ENCODE assay signal across 8 cellular contexts in genomic region chr5:150801117-150801927, GRCh38. TPM values are rescaled to one million over a fixed set of nuclear protein-coding genes. Genes with fewer than 3 reads are reported as not detected.
A peak's percentile ranks its signal among the peaks of the same experiment; 100 is the strongest.
DNase-seq lines count a peak whose midpoint lies in the region; ATAC-seq and TF ChIP-seq lines count a peak whose summit lies in the region.

No MANE protein-coding gene starts in this region.

- H3K9ac ChIP-seq in DND-41 (ENCODE audit: low read depth, low read length) (no peak overlapping the region), skeletal muscle satellite cell (ENCODE audit: low read depth, low read length) (peak overlapping the region; percentile 6)

- H3K36me3 ChIP-seq in DND-41 (ENCODE audit: insufficient read depth, low read length) (0 out of 2 replicates have a peak, but pooled peaks cover 3% of the 10 kb centered on the region), skeletal muscle satellite cell (ENCODE audit: insufficient read depth, low read length) (peaks cover 28% of the 10 kb centered on the region)

- H3K4me3 ChIP-seq in DND-41 (ENCODE audit: low read depth in 1 of 2, low read length in 2 of 2) (no peak overlapping the region), skeletal muscle satellite cell (ENCODE audit: low read length) (peak overlapping the region; percentile 38)

- ATAC-seq in DND-41 (ENCODE audit: insufficient read depth, low read depth) = peak; percentile 78

- POLR2A ChIA-PET in MCF 10A (lab: Yijun Ruan, JAX) = interaction anchor here (0.6 to 3.3 kb wide), 14 partner anchors 9 to 351 kb away, joined by 3 to 17 read pairs (median 4); partner anchors contain the start of genes DCTN4, IRGM and SMIM3

- H4K20me1 ChIP-seq in DND-41 (ENCODE audit: insufficient read depth, low read length) = no peaks in the 10 kb centered on the region

- H3K27me3 ChIP-seq in DND-41 (ENCODE audit: insufficient read depth, low read length, poor library complexity) (no peaks in the 10 kb centered on the region), skeletal muscle satellite cell (ENCODE audit: control insufficient read depth, insufficient read depth, low read length) (no peaks in the 10 kb centered on the region)

- H3K36me3 Mint-ChIP-seq in MCF 10A (ENCODE audit: insufficient read depth, unreplicated experiment) = peaks cover 9% of the 10 kb centered on the region

- intact Hi-C loops in MCF 10A (cut with micrococcal nuclease) = loop anchor here (1.0 to 5.0 kb wide), 5 partner anchors 38 to 363 kb away; no protein-coding TSS in a partner anchor

- CTCF ChIA-PET in MCF 10A (lab: Yijun Ruan, JAX) = interaction anchor here (0.5 to 3.4 kb wide), 45 partner anchors 9 to 439 kb away, joined by 3 to 99 read pairs (median 4); partner anchors contain the start of genes ANXA6, DCTN4, IRGM and SMIM3

- H3K4me1 Mint-ChIP-seq in MCF 10A (ENCODE audit: insufficient read depth, unreplicated experiment) = peaks cover 14% of the 10 kb centered on the region

- H3K27ac ChIP-seq in DND-41 (ENCODE audit: low read length) = no peak overlapping the region

- H2AFZ ChIP-seq in DND-41 (ENCODE audit: low read depth, low read length) = no peak overlapping the region

- peak; percentile 24 for DNase-seq in DND-41
- DNase-seq in H4 (ENCODE audit: low spot score) = peak; percentile 53
- DNase-seq in NCI-H526 treated with DMSO at 0.1 percent for 48 hours (lab: John Stamatoyannopoulos, UW) = peak; percentile 47
- DNase-seq in MCF 10A (ENCODE audit: unreplicated experiment) = peak; percentile 87
- DNase-seq in iPS-NIHi11 (ENCODE audit: low spot score) = peak; percentile 66
- DNase-seq in activated effector memory CD4-positive, alpha-beta T cell treated with anti-CD3 and anti-CD28 coated beads, Interleukin-2, amount 50 U/mL, for 16 hours = no peak
- DNase-seq in activated T-cell treated with anti-CD3 and anti-CD28 coated beads, Interleukin-2, amount 50 U/mL, for 48 hours = no peak

- H3K79me2 ChIP-seq in DND-41 (ENCODE audit: insufficient read depth, low read length) = no peaks in the 10 kb centered on the region

- no TSS peak for BruUV-seq in MCF 10A (replicated peaks; lab: Mats Ljungman, UMichigan)

- H3K27me3 Mint-ChIP-seq in MCF 10A (ENCODE audit: insufficient read depth, unreplicated experiment) = no peaks in the 10 kb centered on the region

- TF ChIP-seq CTCF in DND-41 (IDR thresholded peaks at IDR 0.05; ENCODE audit: borderline replicate concordance, extremely low read depth, low read length, poor library complexity, severe bottlenecking) = peak; percentile 74
- TF ChIP-seq CTCF in MCF 10A (IDR thresholded peaks at IDR 0.05; ENCODE audit: unreplicated experiment) = peak; percentile 68

- H3K4me1 ChIP-seq in DND-41 (ENCODE audit: insufficient read depth, low read length) = no peaks in the 10 kb centered on the region
- peaks cover 10% of the 10 kb centered on the region for H3K4me1 ChIP-seq in skeletal muscle satellite cell (ENCODE audit: control insufficient read depth, insufficient read depth, low read length)

- peak overlapping the region; percentile 36 for H3K27ac Mint-ChIP-seq in MCF 10A (ENCODE audit: low read depth, unreplicated experiment)

- H3K4me2 ChIP-seq in DND-41 (ENCODE audit: insufficient read depth, low read length) (no peak overlapping the region), skeletal muscle satellite cell (ENCODE audit: low read length) (peak overlapping the region; percentile 67)

- H3K9me3 ChIP-seq in DND-41 (ENCODE audit: insufficient read depth, low read length, severe bottlenecking) (no peaks in the 10 kb centered on the region), skeletal muscle satellite cell (replicated peaks; ENCODE audit: low read length) (no peaks in the 10 kb centered on the region)

- H3K4me3 Mint-ChIP-seq in MCF 10A (ENCODE audit: unreplicated experiment) = peak overlapping the region; percentile 64

- peaks cover 8% of the 10 kb centered on the region for H3K9me3 Mint-ChIP-seq in MCF 10A (ENCODE audit: unreplicated experiment)

RNA-seq across cellular contexts. Expression of gene SMIM3, which starts 22.8 kb away (rescaled TPM):
- total RNA-seq in H4 (2014; rRNA removed; shearing (Covaris generic)) = 47.6 and 53.9 TPM in 2 replicates
- 21.7 and 26.1 TPM in 2 replicates for total RNA-seq in MCF 10A (2022)
- total RNA-seq in skeletal muscle satellite cell (2012; rRNA removed) = 136 and 155 TPM in 2 replicates

RNA-seq across cellular contexts. Expression of gene DCTN4, which starts 42.5 kb away (rescaled TPM):
- 39.6 and 47.8 TPM in 2 replicates for total RNA-seq in H4 (2014; rRNA removed; shearing (Covaris generic))
- total RNA-seq in MCF 10A (2022) = 122 and 143 TPM in 2 replicates
- total RNA-seq in skeletal muscle satellite cell (2012; rRNA removed) = 59.6 and 62.6 TPM in 2 replicates

RNA-seq across cellular contexts. Expression of gene IRGM, which starts 45.0 kb away (rescaled TPM):
- total RNA-seq in H4 (2014; rRNA removed; shearing (Covaris generic)) = not detected in 2 replicates
- not detected in 2 replicates for total RNA-seq in MCF 10A (2022)
- total RNA-seq in skeletal muscle satellite cell (2012; rRNA removed) = under 0.01 and 0.25 TPM in 2 replicates

Comparison
In these comparisons a context has a peak if more than half of its experiments do, and no peak if none do; other contexts are left out.
1. DNase-seq: peak in DND-41 (single experiment), H4 (single experiment), NCI-H526 treated with DMSO at 0.1 percent for 48 hours (single experiment), MCF 10A (single experiment) and iPS-NIHi11 (single experiment); none in activated effector memory CD4-positive, alpha-beta T cell treated with anti-CD3 and anti-CD28 coated beads, Interleukin-2, amount 50 U/mL, for 16 hours (single experiment) and activated T-cell treated with anti-CD3 and anti-CD28 coated beads, Interleukin-2, amount 50 U/mL, for 48 hours (0 of 2).